Comparison of ENCODE assay signal across 9 cellular contexts in the genomic region with DNA sequence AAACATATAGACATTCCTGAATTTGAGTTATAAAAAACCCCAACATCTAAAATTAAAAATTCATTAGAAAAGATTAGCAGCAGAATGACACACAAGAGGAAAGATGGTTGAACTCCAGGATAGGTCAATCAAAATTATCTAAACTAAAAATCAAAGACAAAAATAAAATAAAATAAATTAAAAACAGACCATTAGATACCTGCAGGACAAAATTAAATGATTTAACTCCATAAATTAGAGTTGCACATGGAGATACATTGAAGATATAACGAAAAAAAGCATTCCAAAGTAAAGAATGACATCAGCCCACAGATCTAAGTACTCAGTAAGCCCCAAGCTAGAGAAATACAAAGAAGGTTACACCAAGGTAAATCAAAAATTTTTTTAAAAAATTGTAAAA.
"Had no signal": no experiment of that assay in that cellular context is flagged by ENCODE, and none has a peak within 500 bp of the region (broad histone marks: within the 10 kb centered on the region; RNA-seq: fewer than 3 reads in every experiment).

No MANE protein-coding gene starts in this region.

- H3K4me2 ChIP-seq: GM23338 had no signal

- H2AFZ ChIP-seq: GM23248, GM23338 had no signal

- DNase-seq: GM23248, GOT3, H7, H9, HCEC 1CT, HFFc6 had no signal

- ATAC-seq: GM23338, HCT116 had no signal

- H3K9ac ChIP-seq: GM23248 had no signal

- H3K4me3 ChIP-seq: GM23248, GM23338, HAP-1 had no signal

- H3K4me1 ChIP-seq: HAP-1 had no signal

- H3K27ac ChIP-seq: GM23248 had no signal

- H3K9me3 ChIP-seq: HAP-1 had no signal

- H3K36me3 ChIP-seq: HAP-1 had no signal
